ENCODE assay signal across 31 cellular contexts in the genomic region with DNA sequence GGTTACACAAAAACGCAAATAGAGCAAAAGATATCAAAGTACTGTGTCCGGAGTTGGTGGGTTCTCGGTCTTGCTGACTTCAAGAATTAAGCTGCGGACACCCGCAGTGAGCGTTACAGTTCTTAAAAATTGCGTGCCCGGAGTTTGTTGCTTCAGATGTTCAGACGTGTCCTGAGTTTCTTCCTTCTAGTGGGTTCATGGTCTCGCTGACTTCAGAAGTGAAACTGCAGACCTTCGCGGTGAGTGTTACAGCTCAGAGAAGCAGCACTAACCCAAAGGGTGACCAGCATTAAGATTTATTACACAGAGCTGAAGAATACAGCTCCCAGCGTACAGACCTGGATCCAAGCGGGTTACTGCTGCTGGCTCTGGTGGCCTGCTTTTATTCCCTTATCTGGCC.
"Had no signal": no experiment of that assay in that cellular context is flagged by ENCODE, and none has a peak within 500 bp of the region (broad histone marks: within the 10 kb centered on the region; RNA-seq: fewer than 3 reads in every experiment).

No MANE protein-coding gene starts in this region.

- H3K4me3 Mint-ChIP-seq: mesothelial cell of epicardium; naive B cell; natural killer cell; nephron progenitor cell; neural progenitor cell; stimulated activated effector memory CD8-positive, alpha-beta T cell treated with anti-CD3 and anti-CD28 coated beads, Interleukin-12 subunit alpha, Interleukin-12 subunit beta, amount 100 ng/mL, for 72 hours; stimulated activated naive CD8-positive, alpha-beta T cell treated with anti-CD3 and anti-CD28 coated beads, Interleukin-15, Interleukin-2, amounts not matched to agents 100 ng/mL and 50 ng/mL, for 24 hours; type B pancreatic cell had no signal

- H3K4me1 Mint-ChIP-seq: naive B cell; natural killer cell; nephron progenitor cell; neural progenitor cell; stimulated activated effector memory CD8-positive, alpha-beta T cell treated with anti-CD3 and anti-CD28 coated beads, Interleukin-12 subunit alpha, Interleukin-12 subunit beta, amount 100 ng/mL, for 72 hours had no signal

- H3K36me3 ChIP-seq: heart right ventricle, lower lobe of right lung, neural progenitor cell, neutrophil, suprapubic skin, tibial nerve, uterus had no signal

- H3K79me2 ChIP-seq: hepatocyte, parathyroid adenoma had no signal

- ATAC-seq: heart right ventricle; left cardiac atrium; left lobe of liver; left ventricle myocardium superior; lower lobe of right lung; natural killer cell; psoas muscle; sciatic nerve; stimulated activated effector memory CD8-positive, alpha-beta T cell treated with anti-CD3 and anti-CD28 coated beads, Interleukin-12 subunit alpha, Interleukin-12 subunit beta, amount 100 ng/mL, for 72 hours had no signal

- H3K27ac ChIP-seq: heart right ventricle, hepatocyte, lower lobe of right lung, neural progenitor cell, neutrophil, parathyroid adenoma, psoas muscle, skin epidermis, suprapubic skin, tibial nerve had no signal

- FAIRE-seq: keratinocyte had no signal

- H3K36me3 Mint-ChIP-seq: mesothelial cell of epicardium; natural killer cell; neural progenitor cell; stimulated activated effector memory CD8-positive, alpha-beta T cell treated with anti-CD3 and anti-CD28 coated beads, Interleukin-12 subunit alpha, Interleukin-12 subunit beta, amount 100 ng/mL, for 72 hours; type B pancreatic cell had no signal

- H3K9me3 Mint-ChIP-seq: natural killer cell had no signal

- H3K27me3 ChIP-seq: hepatocyte, neural progenitor cell, neutrophil, suprapubic skin, tibial nerve, uterus had no signal

- H3K4me3 ChIP-seq: heart right ventricle, hepatocyte, lower lobe of right lung, neural progenitor cell, psoas muscle, skin epidermis, suprapubic skin, tibial nerve, uterus had no signal

- H3K4me2 ChIP-seq: hepatocyte, neural progenitor cell had no signal

- H3K9ac ChIP-seq: neural progenitor cell, parathyroid adenoma had no signal

- H3K27ac Mint-ChIP-seq: mesothelial cell of epicardium; naive B cell; natural killer cell; nephron progenitor cell; neural progenitor cell; stimulated activated effector memory CD8-positive, alpha-beta T cell treated with anti-CD3 and anti-CD28 coated beads, Interleukin-12 subunit alpha, Interleukin-12 subunit beta, amount 100 ng/mL, for 72 hours; stimulated activated naive CD8-positive, alpha-beta T cell treated with anti-CD3 and anti-CD28 coated beads, Interleukin-15, Interleukin-2, amounts not matched to agents 100 ng/mL and 50 ng/mL, for 24 hours; type B pancreatic cell had no signal

- H3K9me3 ChIP-seq: lower lobe of right lung, neutrophil, psoas muscle, suprapubic skin, tibial nerve, uterus had no signal

- H2AFZ ChIP-seq: hepatocyte, neural progenitor cell, parathyroid adenoma had no signal

- DNase-seq: heart right ventricle; kidney glomerular epithelial cell; left cardiac atrium; left ventricle myocardium superior; lower lobe of right lung; mesendoderm; naive B cell; natural killer cell; nephron progenitor cell; occipital lobe; psoas muscle; stimulated activated CD4-positive, alpha-beta T cell treated with anti-CD3 and anti-CD28 coated beads, Interleukin-12 subunit alpha, Interleukin-12 subunit beta, amount 100 ng/mL, for 4 hours; stimulated activated CD4-positive, alpha-beta T cell treated with anti-CD3 and anti-CD28 coated beads, Interleukin-15, amount 100 ng/mL, for 24 hours; stimulated activated CD4-positive, alpha-beta T cell treated with anti-CD3 and anti-CD28 coated beads, Interleukin-2, amount 100 ng/mL, for 24 hours; stimulated activated CD4-positive, alpha-beta T cell treated with anti-CD3 and anti-CD28 coated beads, Interleukin-4, amount 100 ng/mL, for 1 hour; stimulated activated naive CD4-positive, alpha-beta T cell; uterus had no signal

- H3K4me1 ChIP-seq: heart right ventricle, lower lobe of right lung, neural progenitor cell, parathyroid adenoma, psoas muscle, tibial nerve had no signal
